8 cellular contexts compared by ENCODE assay signal in the genomic region with DNA sequence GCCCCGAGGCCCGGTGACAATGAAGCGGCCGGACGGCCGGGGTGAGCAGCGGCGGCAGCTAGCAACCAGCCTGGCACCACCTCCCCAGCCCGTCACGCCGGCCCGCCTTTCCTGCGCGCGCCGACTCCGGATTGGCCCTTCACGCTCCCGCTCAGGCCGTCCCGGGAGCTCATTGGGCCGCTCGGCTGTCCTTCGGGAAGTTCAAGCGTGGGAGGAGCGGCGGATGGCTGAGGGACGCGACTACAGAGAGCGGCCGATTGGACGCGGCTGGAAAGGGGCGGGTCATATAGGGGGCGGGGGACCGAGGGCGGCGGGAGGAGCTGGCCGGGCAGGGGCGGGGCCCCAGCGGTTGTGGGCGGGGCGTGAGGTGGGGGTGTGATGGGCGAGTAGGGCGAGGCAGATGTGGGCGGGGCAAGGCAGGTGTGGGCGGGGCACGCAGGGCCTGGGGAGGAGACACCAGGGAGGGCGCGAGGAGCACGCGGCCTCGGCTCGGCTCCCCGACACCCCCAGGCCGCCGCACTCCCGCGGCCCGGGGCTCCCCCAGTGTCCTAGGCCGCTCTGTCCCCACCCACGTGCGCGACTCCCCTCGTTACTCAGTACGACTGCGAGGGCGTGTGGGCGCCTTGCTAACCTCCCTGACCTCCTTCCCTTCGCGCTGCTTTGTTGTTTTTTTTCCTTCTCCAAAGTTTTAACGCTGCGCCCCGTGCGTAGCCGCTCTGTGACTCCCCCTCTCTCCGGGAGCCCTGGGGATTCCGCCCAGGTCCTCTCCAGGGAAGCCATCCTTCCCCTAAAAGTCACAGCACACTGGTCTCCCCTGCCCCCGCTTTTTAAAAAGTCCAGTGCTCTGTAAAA. TPM values are rescaled to one million over a fixed set of nuclear protein-coding genes. Genes with fewer than 3 reads are reported as not detected.
DNase-seq lines count a peak whose midpoint lies in the region; ATAC-seq, FAIRE-seq and TF ChIP-seq lines count a peak whose summit lies in the region.

TSS of gene CEP131 (minus strand) at position 60 of the 852 bp plus-strand sequence. CDS start 2,909 bp downstream, outside the sequence.

- H3K27me3 Mint-ChIP-seq in activated T-helper 17 cell treated with anti-CD3 and anti-CD28 coated beads, Interleukin-2, amount 50 U/mL, for 72 hours: no peaks in the 10 kb centered on the region
- no peaks in the 10 kb centered on the region for H3K27me3 Mint-ChIP-seq in naive thymus-derived CD8-positive, alpha-beta T cell
- no peaks in the 10 kb centered on the region for H3K27me3 Mint-ChIP-seq in stimulated activated naive B cell treated with anti-CD40 and anti-IgM and Interleukin-4, amounts not matched to agents 10 μg/mL and 1 μg/mL and 100 μg/mL, for 72 hours

- POLR2A ChIA-PET in RWPE1 (lab: Yijun Ruan, JAX; ENCODE audit: low non-redundant PET): interaction anchor here (0.6 to 1.4 kb wide), 6 partner anchors 16 to 810 kb away, joined by 3 to 8 read pairs (median 3); partner anchors contain the start of genes NDUFAF8 and TEPSIN
- POLR2A ChIA-PET in naive thymus-derived CD8-positive, alpha-beta T cell (lab: Charles Lee): interaction anchor here (0.5 to 2.8 kb wide), 7 partner anchors 11 to 769 kb away, joined by 3 to 43 read pairs (median 4); partner anchors contain the start of genes ACTG1, ARL16, HGS and NDUFAF8

- no peaks in the 10 kb centered on the region for H3K36me3 Mint-ChIP-seq in activated T-helper 17 cell treated with anti-CD3 and anti-CD28 coated beads, Interleukin-2, amount 50 U/mL, for 72 hours (ENCODE audit: low read depth)
- peaks cover 0 to 2% (median 0%) of the 10 kb centered on the region in 3 donors for H3K36me3 Mint-ChIP-seq in naive thymus-derived CD8-positive, alpha-beta T cell
- H3K36me3 Mint-ChIP-seq in stimulated activated naive B cell treated with anti-CD40 and anti-IgM and Interleukin-4, amounts not matched to agents 10 μg/mL and 1 μg/mL and 100 μg/mL, for 72 hours: peaks cover 10% of the 10 kb centered on the region in 2 donors

- no peaks in the 10 kb centered on the region for H3K9me3 Mint-ChIP-seq in activated T-helper 17 cell treated with anti-CD3 and anti-CD28 coated beads, Interleukin-2, amount 50 U/mL, for 72 hours
- no peaks in the 10 kb centered on the region for H3K9me3 Mint-ChIP-seq in naive thymus-derived CD8-positive, alpha-beta T cell
- H3K9me3 Mint-ChIP-seq in stimulated activated naive B cell treated with anti-CD40 and anti-IgM and Interleukin-4, amounts not matched to agents 10 μg/mL and 1 μg/mL and 100 μg/mL, for 72 hours: no peaks in the 10 kb centered on the region

- CTCF ChIA-PET in RWPE1 (lab: Yijun Ruan, JAX): interaction anchor here (0.5 kb wide), 2 partner anchors 335 to 417 kb away, joined by 3 to 4 read pairs; no protein-coding TSS in a partner anchor

- H3K4me3 ChIP-seq in fibroblast of mammary gland (ENCODE audit: control insufficient read depth, low read depth, low read length): peak within 1 kb of the TSS; percentile 61

- no peak for FAIRE-seq in H54 (lab: Jason Lieb, UNC)

- peak within 1 kb of the TSS; percentile 67 for H3K27ac ChIP-seq in RWPE1

- H3K4me1 Mint-ChIP-seq in activated T-helper 17 cell treated with anti-CD3 and anti-CD28 coated beads, Interleukin-2, amount 50 U/mL, for 72 hours: peaks cover 8% of the 10 kb centered on the region
- H3K4me1 Mint-ChIP-seq in naive thymus-derived CD8-positive, alpha-beta T cell: peaks cover 11 to 24% (median 19%) of the 10 kb centered on the region in 4 donors
- H3K4me1 Mint-ChIP-seq in stimulated activated naive B cell treated with anti-CD40 and anti-IgM and Interleukin-4, amounts not matched to agents 10 μg/mL and 1 μg/mL and 100 μg/mL, for 72 hours: peaks cover 17 to 32% of the 10 kb centered on the region in 2 donors

- peak; percentile 96 for ATAC-seq in activated T-helper 17 cell treated with anti-CD3 and anti-CD28 coated beads, Interleukin-2, amount 50 U/mL, for 72 hours (replicated peaks)
- peak; percentile 97 to 98 for ATAC-seq in naive thymus-derived CD8-positive, alpha-beta T cell
- ATAC-seq in stimulated activated naive B cell treated with anti-CD40 and anti-IgM and Interleukin-4, amounts not matched to agents 10 μg/mL and 1 μg/mL and 100 μg/mL, for 72 hours (replicated peaks): peak; percentile 95

- no peak for TF ChIP-seq CTCF in RWPE1 (conservative IDR thresholded peaks at IDR 0.05; ENCODE audit: low read depth)
- no peak for TF ChIP-seq CTCF in fibroblast of mammary gland (conservative IDR thresholded peaks at IDR 0.05; ENCODE audit: control insufficient read depth, insufficient read depth, low read depth, low read length)

- H3K4me3 Mint-ChIP-seq in activated T-helper 17 cell treated with anti-CD3 and anti-CD28 coated beads, Interleukin-2, amount 50 U/mL, for 72 hours: peak within 1 kb of the TSS; percentile 85
- peak within 1 kb of the TSS; percentile 75 to 92 (median 83) for H3K4me3 Mint-ChIP-seq in naive thymus-derived CD8-positive, alpha-beta T cell
- peak within 1 kb of the TSS; percentile 84 to 88 for H3K4me3 Mint-ChIP-seq in stimulated activated naive B cell treated with anti-CD40 and anti-IgM and Interleukin-4, amounts not matched to agents 10 μg/mL and 1 μg/mL and 100 μg/mL, for 72 hours

- peak; percentile 72 for TF ChIP-seq POLR2A in H54 (IDR thresholded peaks at IDR 0.05; ENCODE audit: low read depth, low read length)

- peak within 1 kb of the TSS; percentile 79 for H3K27ac Mint-ChIP-seq in activated T-helper 17 cell treated with anti-CD3 and anti-CD28 coated beads, Interleukin-2, amount 50 U/mL, for 72 hours
- H3K27ac Mint-ChIP-seq in naive thymus-derived CD8-positive, alpha-beta T cell: peak within 1 kb of the TSS in 9 of 10 donors; percentile 16 to 91 (median 77)
- H3K27ac Mint-ChIP-seq in stimulated activated naive B cell treated with anti-CD40 and anti-IgM and Interleukin-4, amounts not matched to agents 10 μg/mL and 1 μg/mL and 100 μg/mL, for 72 hours: peak within 1 kb of the TSS; percentile 96

- peak; percentile 98 for DNase-seq in EH (ENCODE audit: low read depth)
- peak; percentile 99 for DNase-seq in H54 (ENCODE audit: insufficient read length, low spot score)
- peak; percentile 99 for DNase-seq in LoVo (ENCODE audit: low spot score)
- DNase-seq in RWPE1 (ENCODE audit: low spot score): peak; percentile 99
- peak; percentile 96 for DNase-seq in fibroblast of mammary gland (ENCODE audit: low read depth)
- peak; percentile 98 to 100 (median 98) for DNase-seq in naive thymus-derived CD8-positive, alpha-beta T cell
- peak; percentile 99 for DNase-seq in stimulated activated naive B cell treated with anti-CD40 and anti-IgM and Interleukin-4, amounts not matched to agents 10 μg/mL and 1 μg/mL and 100 μg/mL, for 72 hours

RNA-seq across cellular contexts. Expression of gene CEP131, which starts in this region (rescaled TPM):
- total RNA-seq in activated T-helper 17 cell treated with anti-CD3 and anti-CD28 coated beads, Interleukin-2, amount 50 U/mL, for 72 hours: 10 to 100 TPM in 1 of 2 donors, 1 to 10 TPM in 1; 8.4 to 10.4 TPM
- 10 to 100 TPM; 10.3 to 12.0 TPM for total RNA-seq in naive thymus-derived CD8-positive, alpha-beta T cell
- polyA plus RNA-seq in naive thymus-derived CD8-positive, alpha-beta T cell: 1 to 10 TPM; 1.1 to 4.4 (median 4.2) TPM

Comparison
In these comparisons a context has a peak if more than half of its experiments do, and no peak if none do; other contexts are left out.
1. Peak in every context shown above with its lines: DNase-seq, ATAC-seq, H3K4me3 ChIP-seq and H3K27ac ChIP-seq.